ENCODE assay signal across 23 cellular contexts in the genomic region with DNA sequence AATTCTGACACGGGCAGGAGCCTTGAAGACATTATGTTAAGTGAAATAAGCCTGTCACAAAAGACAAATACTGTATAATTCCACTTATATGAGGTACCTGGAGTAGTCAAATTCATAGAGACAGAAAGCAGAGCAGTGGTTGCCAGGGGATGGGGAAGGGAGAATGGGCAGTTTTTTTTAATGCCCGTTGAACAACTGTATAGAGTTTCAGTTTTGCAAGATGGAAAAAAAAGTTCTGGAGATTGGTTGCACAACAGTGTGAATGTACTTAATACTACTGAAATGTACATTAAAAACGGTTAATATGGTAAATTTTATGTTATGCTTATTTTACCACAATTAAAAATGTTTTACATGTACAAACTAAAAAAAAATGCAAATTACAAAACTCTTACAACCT.
"Had no signal": no experiment of that assay in that cellular context is flagged by ENCODE, and none has a peak within 500 bp of the region (broad histone marks: within the 10 kb centered on the region; RNA-seq: fewer than 3 reads in every experiment).

No MANE protein-coding gene starts in this region.

- H3K27ac ChIP-seq: brain microvascular endothelial cell, epithelial cell of prostate, foreskin keratinocyte, spleen, tibial artery had no signal

- FAIRE-seq: colon, islet of Langerhans, urothelium cell line had no signal

- DNase-seq: activated CD4-positive, alpha-beta T cell treated with anti-CD3 and anti-CD28 coated beads, Interleukin-2, amount 10 ng/mL, durations not matched to agents 7 days and 5 days; activated CD8-positive, alpha-beta memory T cell treated with anti-CD3 and anti-CD28 coated beads, Interleukin-2, amount 50 U/mL, for 4 hours; activated effector memory CD4-positive, alpha-beta T cell treated with Interleukin-2 at 50 U/mL for 16 hours; activated naive CD4-positive, alpha-beta T cell treated with anti-CD3 and anti-CD28 coated beads, Interleukin-2, amount 50 U/mL, for 16 hours; activated T-cell treated with anti-CD3 and anti-CD28 coated beads, Interleukin-2, amount 50 U/mL, for 4 hours; aorta; brain microvascular endothelial cell; central memory CD4-positive, alpha-beta T cell; dorsolateral prefrontal cortex; foreskin keratinocyte; glutamatergic neuron; hippocampal formation; left cardiac atrium; natural killer cell; retina; spleen; stimulated activated naive CD4-positive, alpha-beta T cell treated with Interleukin-2 at 50 U/mL for 16 hours; tibial artery had no signal

- H3K36me3 Mint-ChIP-seq: natural killer cell had no signal

- H3K4me3 ChIP-seq: dorsolateral prefrontal cortex, spleen, tibial artery had no signal

- H3K4me1 ChIP-seq: foreskin keratinocyte had no signal

- H3K4me3 Mint-ChIP-seq: activated CD4-positive, alpha-beta T cell treated with anti-CD3 and anti-CD28 coated beads, Interleukin-2, amount 10 ng/mL, durations not matched to agents 7 days and 5 days; activated T-cell treated with anti-CD3 and anti-CD28 coated beads, Interleukin-2, amount 50 U/mL, for 4 hours; natural killer cell had no signal

- H3K27me3 Mint-ChIP-seq: activated CD4-positive, alpha-beta T cell treated with anti-CD3 and anti-CD28 coated beads, Interleukin-2, amount 10 ng/mL, durations not matched to agents 7 days and 5 days had no signal

- ATAC-seq: activated CD4-positive, CD25-positive, alpha-beta regulatory T cell treated with anti-CD3 and anti-CD28 coated beads, Interleukin-2, amount 50 U/mL, for 24 hours; activated T-cell treated with anti-CD3 and anti-CD28 coated beads, Interleukin-2, amount 50 U/mL, for 4 hours; foreskin keratinocyte; left cardiac atrium; natural killer cell had no signal

- H3K27ac Mint-ChIP-seq: activated CD4-positive, alpha-beta T cell treated with anti-CD3 and anti-CD28 coated beads, Interleukin-2, amount 10 ng/mL, durations not matched to agents 7 days and 5 days; natural killer cell had no signal

- H3K9me3 Mint-ChIP-seq: activated CD4-positive, alpha-beta T cell treated with anti-CD3 and anti-CD28 coated beads, Interleukin-2, amount 10 ng/mL, durations not matched to agents 7 days and 5 days; activated T-cell treated with anti-CD3 and anti-CD28 coated beads, Interleukin-2, amount 50 U/mL, for 4 hours; natural killer cell had no signal

- H3K9me3 ChIP-seq: spleen, tibial artery had no signal
